In genomic region chr6:47135772-47136171, GRCh38 we compare ENCODE assay signal across 9 cellular contexts.
A peak's percentile ranks its signal among the peaks of the same experiment; 100 is the strongest.
DNase-seq lines count a peak whose midpoint lies in the region; ATAC-seq and TF ChIP-seq lines count a peak whose summit lies in the region.
"Had no signal": no experiment of that assay in that cellular context is flagged by ENCODE, and none has a peak within 500 bp of the region (broad histone marks: within the 10 kb centered on the region; RNA-seq: fewer than 3 reads in every experiment).

No MANE protein-coding gene starts in this region.

- no peaks in the 10 kb centered on the region for H3K9me3 ChIP-seq in left lung
- H3K9me3 ChIP-seq: adrenal gland had no signal

- no peak for TF ChIP-seq CTCF in left lung (IDR thresholded peaks at IDR 0.05)

- no peaks in the 10 kb centered on the region for H3K36me3 ChIP-seq in left lung
- H3K36me3 ChIP-seq: adrenal gland had no signal

- intact Hi-C loops in left lung (cut with DNase I), result no loop called here

- DNase-seq in AML-193 (lab: John Stamatoyannopoulos, UW) (peak; percentile 17 to 41), LoVo (ENCODE audit: low spot score) (peak; percentile 93), amniotic epithelial cell (ENCODE audit: low read depth) (peak; percentile 97), left lung (no peak), T-helper 2 cell (no peak), NCI-H446 treated with DMSO at 0.1 percent for 48 hours (lab: John Stamatoyannopoulos, UW) (no peak), NCI-H2107 (lab: John Stamatoyannopoulos, UW) (no peak)
- DNase-seq: adrenal gland had no signal

- peak; percentile 63 for ATAC-seq in left lung
- ATAC-seq in HG02678 (IDR thresholded peaks at IDR 0.05; ENCODE audit: unreplicated experiment), result no peak

- H3K27me3 ChIP-seq in left lung, result no peaks in the 10 kb centered on the region
- H3K27me3 ChIP-seq: adrenal gland had no signal

- H3K4me1 ChIP-seq in left lung, result peaks cover 13 to 20% of the 10 kb centered on the region in 2 donors

- no peak overlapping the region for H3K4me3 ChIP-seq in left lung
- H3K4me3 ChIP-seq: adrenal gland had no signal

- peak overlapping the region in 1 of 2 donors; percentile 18 for H3K27ac ChIP-seq in left lung
- H3K27ac ChIP-seq: adrenal gland had no signal

Comparison
In these comparisons a context has a peak if more than half of its experiments do, and no peak if none do; other contexts are left out.
1. DNase-seq: peak in AML-193 (2 of 2), LoVo (single experiment) and amniotic epithelial cell (single experiment); none in left lung (0 of 2), T-helper 2 cell (0 of 5), NCI-H446 treated with DMSO at 0.1 percent for 48 hours (single experiment) and NCI-H2107 (single experiment).